Comparison of ENCODE assay signal across 22 cellular contexts in the genomic region with DNA sequence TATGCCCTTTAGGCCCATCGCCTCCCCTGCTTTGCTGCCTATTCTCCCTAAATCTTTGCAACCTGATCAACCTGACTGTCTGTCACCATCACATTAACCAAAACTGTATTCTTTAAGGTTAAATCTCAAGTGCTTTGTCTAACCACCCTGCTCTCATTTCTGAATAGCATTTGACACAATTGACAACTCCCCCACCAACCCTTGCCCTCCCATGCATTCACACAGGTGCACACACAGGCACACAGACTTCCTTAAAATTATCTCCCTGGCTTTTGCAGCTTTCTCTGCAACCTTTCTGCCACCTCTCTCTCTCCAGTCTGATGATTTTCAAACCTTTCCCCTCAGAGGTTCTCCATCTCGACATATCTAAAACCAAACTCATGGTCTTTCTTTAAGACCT.
"Had no signal": no experiment of that assay in that cellular context is flagged by ENCODE, and none has a peak within 500 bp of the region (broad histone marks: within the 10 kb centered on the region; RNA-seq: fewer than 3 reads in every experiment).

No MANE protein-coding gene starts in this region.

- H3K4me2 ChIP-seq: PC-9 had no signal

- H3K27ac ChIP-seq: PC-9, Peyer's patch, SJCRH30, SK-N-MC had no signal

- H3K9me3 ChIP-seq: MG63, SJCRH30 had no signal

- DNase-seq: Karpas-422; KBM-7; MG63; NCI-H1092 treated with DMSO at 0.1 percent for 48 hours; NCI-H1436; NCI-H2029; NCI-H2081 treated with DMSO at 0.1 percent for 48 hours; NCI-H2171; NCI-H226; NCI-H446; NCI-H510A; NCI-H524 treated with DMSO at 0.1 percent for 48 hours; NCI-H69; NCI-H774; NK-92 treated with Interleukin-12 subunit alpha and Interleukin-12 subunit beta, amount 100 ng/mL, for 24 hours; OCI-M1; PC-9; Peyer's patch; SHP77 treated with DMSO at 0.1 percent for 48 hours; SJCRH30 had no signal

- H3K4me1 ChIP-seq: Peyer's patch, SJCRH30 had no signal

- H2AFZ ChIP-seq: PC-9 had no signal

- H3K36me3 ChIP-seq: MG63, Peyer's patch, SJCRH30 had no signal

- ATAC-seq: Right ventricle myocardium inferior had no signal

- H3K27me3 ChIP-seq: MG63, Peyer's patch, SJCRH30 had no signal

- H3K4me3 ChIP-seq: MG63, PC-9, Peyer's patch, SJCRH30, SK-N-MC had no signal
